ENCODE assay signal across 9 cellular contexts in genomic region chr1:1614954-1615255, GRCh38. TPM values are rescaled to one million over a fixed set of nuclear protein-coding genes. Genes with fewer than 3 reads are reported as not detected.
A peak's percentile ranks its signal among the peaks of the same experiment; 100 is the strongest.
DNase-seq lines count a peak whose midpoint lies in the region; ATAC-seq and TF ChIP-seq lines count a peak whose summit lies in the region.
"Had no signal": no experiment of that assay in that cellular context is flagged by ENCODE, and none has a peak within 500 bp of the region (broad histone marks: within the 10 kb centered on the region; RNA-seq: fewer than 3 reads in every experiment).

No MANE protein-coding gene starts in this region.

- intact Hi-C loops in cardiac septum (cut with DNase I), result loop anchor here (2.0 kb wide), 1 partner anchor 40 kb away; the partner anchor contains the start of gene SSU72
- intact Hi-C loops in MCF 10A (cut with micrococcal nuclease), result loop anchor here (2.0 kb wide), 1 partner anchor 40 kb away; the partner anchor contains the start of gene SSU72
- intact Hi-C loops in upper lobe of right lung (cut with DNase I), result no loop called here

- H3K27me3 Mint-ChIP-seq in MCF 10A (ENCODE audit: insufficient read depth, unreplicated experiment), result no peaks in the 10 kb centered on the region

- BruUV-seq in MCF 10A (replicated peaks; lab: Mats Ljungman, UMichigan), result no TSS peak

- H3K4me1 ChIP-seq in cardiac muscle cell (ENCODE audit: low read depth) (peaks cover 7% of the 10 kb centered on the region), mesodermal cell (ENCODE audit: control insufficient read depth, insufficient read depth, low read length, poor library complexity, severe bottlenecking) (peaks cover 18% of the 10 kb centered on the region), upper lobe of right lung (peaks cover 31% of the 10 kb centered on the region)

- POLR2A ChIA-PET in MCF 10A (lab: Yijun Ruan, JAX), result interaction anchor here (1.1 to 3.1 kb wide), 10 partner anchors 13 to 294 kb away, joined by 3 to 29 read pairs (median 6); partner anchors contain the start of genes AURKAIP1 and CDK11A

- CTCF ChIA-PET in MCF 10A (lab: Yijun Ruan, JAX), result interaction anchor here (1.4 kb wide), 1 partner anchor 37 kb away, joined by 3 read pairs; no protein-coding TSS in a partner anchor

- H3K4me1 Mint-ChIP-seq in MCF 10A (ENCODE audit: insufficient read depth, unreplicated experiment), result peaks cover 15% of the 10 kb centered on the region

- H3K27ac Mint-ChIP-seq in MCF 10A (ENCODE audit: low read depth, unreplicated experiment), result peak overlapping the region; percentile 95

- no peaks in the 10 kb centered on the region for H3K9me3 ChIP-seq in cardiac muscle cell (ENCODE audit: low read depth)
- no peaks in the 10 kb centered on the region for H3K9me3 ChIP-seq in mesodermal cell (ENCODE audit: control insufficient read depth, low read length)
- no peaks in the 10 kb centered on the region for H3K9me3 ChIP-seq in upper lobe of right lung

- DNase-seq in cardiac muscle cell (ENCODE audit: low read depth in 1 of 2, low spot score in 1 of 2) (no peak), cardiac septum (ENCODE audit: low spot score) (no peak), MCF 10A (ENCODE audit: unreplicated experiment) (no peak), upper lobe of right lung (no peak), COR-L47 (lab: John Stamatoyannopoulos, UW) (no peak), NAMALWA (ENCODE audit: low spot score) (no peak), NCI-H526 (lab: John Stamatoyannopoulos, UW) (no peak)

- H3K4me3 ChIP-seq in cardiac muscle cell (peak overlapping the region; percentile 83), mesodermal cell (ENCODE audit: extremely low read depth, insufficient read depth, low read length, poor library complexity, severe bottlenecking) (peak overlapping the region; percentile 79), upper lobe of right lung (peak overlapping the region; percentile 77)

- H3K36me3 ChIP-seq in cardiac muscle cell (peaks cover 6% of the 10 kb centered on the region), mesodermal cell (ENCODE audit: control insufficient read depth, insufficient read depth, low read length) (peaks cover 24% of the 10 kb centered on the region), upper lobe of right lung (peaks cover 15% of the 10 kb centered on the region)

- WGBS in mesodermal cell (ENCODE audit: insufficient coverage in 2 of 2), 2 experiments, result 0 to 1% methylated on average over 22 to 23 of the region's 23 CpGs

- ATAC-seq in upper lobe of right lung, result no peak

- peak overlapping the region; percentile 1 for H3K27ac ChIP-seq in cardiac muscle cell
- peak overlapping the region; percentile 100 for H3K27ac ChIP-seq in mesodermal cell (ENCODE audit: low read depth, low read length, severe bottlenecking)
- peak overlapping the region; percentile 97 for H3K27ac ChIP-seq in upper lobe of right lung

- TF ChIP-seq CTCF in cardiac muscle cell (IDR thresholded peaks at IDR 0.05; ENCODE audit: low read depth, low read length), result no peak
- no peak for TF ChIP-seq CTCF in MCF 10A (IDR thresholded peaks at IDR 0.05; ENCODE audit: unreplicated experiment)
- TF ChIP-seq CTCF in upper lobe of right lung (IDR thresholded peaks at IDR 0.05), result no peak

- no peaks in the 10 kb centered on the region for H3K27me3 ChIP-seq in cardiac muscle cell
- H3K27me3 ChIP-seq in upper lobe of right lung, result no peaks in the 10 kb centered on the region

- H3K4me3 Mint-ChIP-seq in MCF 10A (ENCODE audit: unreplicated experiment), result peak overlapping the region; percentile 94

- H3K9me3 Mint-ChIP-seq in MCF 10A (ENCODE audit: unreplicated experiment), result no peaks in the 10 kb centered on the region

- no peaks in the 10 kb centered on the region for H3K36me3 Mint-ChIP-seq in MCF 10A (ENCODE audit: insufficient read depth, unreplicated experiment)

RNA-seq across cellular contexts. Expression of gene MIB2, which starts 0.4 kb away (rescaled TPM):
- total RNA-seq in cardiac muscle cell, result 191 and 248 TPM in 2 replicates
- 160 and 168 TPM in 2 replicates for polyA plus RNA-seq in cardiac muscle cell
- total RNA-seq in cardiac septum, result 82.4 TPM
- total RNA-seq in MCF 10A (2022), result 46.4 and 61.3 TPM in 2 replicates
- polyA plus RNA-seq in mesodermal cell (2013, experiment 1 of 2), result 46.6 TPM
- 34.3 TPM for polyA plus RNA-seq in mesodermal cell (2013, experiment 2 of 2)
- total RNA-seq in upper lobe of right lung, result 88.7 TPM

RNA-seq across cellular contexts. Expression of gene FNDC10, which starts 15.0 kb away (rescaled TPM):
- 30.9 and 46.5 TPM in 2 replicates for total RNA-seq in cardiac muscle cell
- polyA plus RNA-seq in cardiac muscle cell, result 34.1 and 62.3 TPM in 2 replicates
- total RNA-seq in cardiac septum, result 1.7 TPM
- total RNA-seq in MCF 10A (2022), result 4.3 and 5.1 TPM in 2 replicates
- polyA plus RNA-seq in mesodermal cell (2013, experiment 1 of 2), result 4.2 TPM
- polyA plus RNA-seq in mesodermal cell (2013, experiment 2 of 2), result 4.1 TPM
- 7.4 TPM for total RNA-seq in upper lobe of right lung

RNA-seq across cellular contexts. Expression of gene MMP23B, which starts 17.1 kb away (rescaled TPM):
- total RNA-seq in cardiac muscle cell, result 23.6 and 30.0 TPM in 2 replicates
- polyA plus RNA-seq in cardiac muscle cell, result 11.3 and 14.1 TPM in 2 replicates
- 60.2 TPM for total RNA-seq in cardiac septum
- total RNA-seq in MCF 10A (2022), result 1.4 and 1.7 TPM in 2 replicates
- 29.6 TPM for polyA plus RNA-seq in mesodermal cell (2013, experiment 1 of 2)
- 25.3 TPM for polyA plus RNA-seq in mesodermal cell (2013, experiment 2 of 2)
- 40.3 TPM for total RNA-seq in upper lobe of right lung
- total RNA-seq: dermis blood vessel endothelial cell had no signal

RNA-seq across cellular contexts. Expression of gene SSU72, which starts 40.2 kb away (rescaled TPM):
- total RNA-seq in cardiac muscle cell, result 97.3 and 131 TPM in 2 replicates
- 172 and 202 TPM in 2 replicates for polyA plus RNA-seq in cardiac muscle cell
- total RNA-seq in cardiac septum, result 90.7 TPM
- 97.4 and 104 TPM in 2 replicates for total RNA-seq in MCF 10A (2022)
- 130 TPM for polyA plus RNA-seq in mesodermal cell (2013, experiment 1 of 2)
- polyA plus RNA-seq in mesodermal cell (2013, experiment 2 of 2), result 125 TPM
- total RNA-seq in upper lobe of right lung, result 125 TPM

RNA-seq across cellular contexts. Expression of gene CDK11B, which starts 43.9 kb away (rescaled TPM):
- total RNA-seq in cardiac muscle cell (16.8 and 22.2 TPM in 2 replicates), cardiac septum (30.4 TPM), MCF 10A (2022) (32.0 and 32.5 TPM in 2 replicates), upper lobe of right lung (24.8 TPM)
- 16.6 and 17.9 TPM in 2 replicates for polyA plus RNA-seq in cardiac muscle cell
- polyA plus RNA-seq in mesodermal cell (2013, experiment 1 of 2), result 35.7 TPM
- polyA plus RNA-seq in mesodermal cell (2013, experiment 2 of 2), result 39.3 TPM

Comparison
In these comparisons a context has a peak if more than half of its experiments do, and no peak if none do; other contexts are left out.
1. H3K27ac ChIP-seq: peak in every context shown above with its lines; median percentile 100 in mesodermal cell; 97 in upper lobe of right lung; 1 in cardiac muscle cell.